8 cellular contexts compared by ENCODE assay signal in genomic region chr1:111619635-111620411, GRCh38. TPM values are rescaled to one million over a fixed set of nuclear protein-coding genes. Genes with fewer than 3 reads are reported as not detected.
DNase-seq lines count a peak whose midpoint lies in the region; ATAC-seq and TF ChIP-seq lines count a peak whose summit lies in the region.

RAP1A (plus strand) TSS chr1:111619789; CDS start chr1:111691361, 71,572 bp downstream.

- H3K27me3 Mint-ChIP-seq in activated CD4-positive, alpha-beta T cell treated with anti-CD3 and anti-CD28 coated beads, Interleukin-2, amount 10 ng/mL, durations not matched to agents 7 days and 5 days = no peaks in the 10 kb centered on the region

- H3K4me1 ChIP-seq in colonic mucosa = no peaks in the 10 kb centered on the region

- intact Hi-C loops in colonic mucosa (cut with DNase I) = no loop called here

- peak; percentile 67 for TF ChIP-seq POLR2A in GM19193 (IDR thresholded peaks at IDR 0.05; ENCODE audit: extremely low read depth, insufficient read depth, insufficient read length)

- H3K27ac ChIP-seq in colonic mucosa (peak within 1 kb of the TSS; percentile 91), layer of hippocampus (ENCODE audit: low read depth, low read length) (peak within 1 kb of the TSS; percentile 87)

- H3K4me1 Mint-ChIP-seq in activated CD4-positive, alpha-beta T cell treated with anti-CD3 and anti-CD28 coated beads, Interleukin-2, amount 10 ng/mL, durations not matched to agents 7 days and 5 days = peaks cover 74% of the 10 kb centered on the region

- POLR2A ChIA-PET in activated CD4-positive, alpha-beta T cell treated with anti-CD3 and anti-CD28 coated beads, Interleukin-2, amount 10 ng/mL, durations not matched to agents 7 days and 5 days (lab: Charles Lee) = no interaction called here

- peak within 1 kb of the TSS; percentile 94 for H3K27ac Mint-ChIP-seq in activated CD4-positive, alpha-beta T cell treated with anti-CD3 and anti-CD28 coated beads, Interleukin-2, amount 10 ng/mL, durations not matched to agents 7 days and 5 days

- H3K9ac ChIP-seq in colonic mucosa (ENCODE audit: low read depth in 2 of 2, low read length in 2 of 2) = peak within 1 kb of the TSS; percentile 85 to 90

- no peak for TF ChIP-seq CTCF in AG09319 (IDR thresholded peaks at IDR 0.05; ENCODE audit: low read depth, low read length)
- no peak for TF ChIP-seq CTCF in colonic mucosa (IDR thresholded peaks at IDR 0.05)

- H3K4me3 ChIP-seq in colonic mucosa = peak within 1 kb of the TSS; percentile 82

- peak; percentile 38 for ATAC-seq in HG03457 (IDR thresholded peaks at IDR 0.05; ENCODE audit: unreplicated experiment)

- H3K9me3 Mint-ChIP-seq in activated CD4-positive, alpha-beta T cell treated with anti-CD3 and anti-CD28 coated beads, Interleukin-2, amount 10 ng/mL, durations not matched to agents 7 days and 5 days = peaks cover 9% of the 10 kb centered on the region

- CTCF ChIA-PET in activated CD4-positive, alpha-beta T cell treated with anti-CD3 and anti-CD28 coated beads, Interleukin-2, amount 10 ng/mL, durations not matched to agents 7 days and 5 days (lab: Charles Lee) = interaction anchor here (0.7 to 3.3 kb wide), 6 partner anchors 13 to 112 kb away, joined by 3 to 16 read pairs (median 4); no protein-coding TSS in a partner anchor

- DNase-seq in AG09319 (ENCODE audit: extremely low read depth, low read depth) (peak; percentile 79), NCI-H526 (lab: John Stamatoyannopoulos, UW) (peak; percentile 66 to 98), colonic mucosa (peak; percentile 98)
- peak; percentile 94 for DNase-seq in activated CD4-positive, alpha-beta T cell treated with anti-CD3 and anti-CD28 coated beads, Interleukin-2, amount 10 ng/mL, durations not matched to agents 7 days and 5 days
- peak; percentile 87 to 97 for DNase-seq in stimulated activated CD4-positive, alpha-beta T cell treated with anti-CD3 and anti-CD28 coated beads, Interleukin-1b, Interleukin-23, amount 100 ng/mL, for 1 hour (ENCODE audit: low read depth in 2 of 2)

- H3K27me3 ChIP-seq in colonic mucosa = no peaks in the 10 kb centered on the region
- no peaks in the 10 kb centered on the region for H3K27me3 ChIP-seq in layer of hippocampus (ENCODE audit: control insufficient read depth, insufficient read depth, low read length)

- H3K36me3 ChIP-seq in colonic mucosa = no peaks in the 10 kb centered on the region

- peaks cover 40% of the 10 kb centered on the region for H3K36me3 Mint-ChIP-seq in activated CD4-positive, alpha-beta T cell treated with anti-CD3 and anti-CD28 coated beads, Interleukin-2, amount 10 ng/mL, durations not matched to agents 7 days and 5 days (ENCODE audit: low read depth)

- peak within 1 kb of the TSS; percentile 93 for H3K4me3 Mint-ChIP-seq in activated CD4-positive, alpha-beta T cell treated with anti-CD3 and anti-CD28 coated beads, Interleukin-2, amount 10 ng/mL, durations not matched to agents 7 days and 5 days

- H3K9me3 ChIP-seq in colonic mucosa = no peaks in the 10 kb centered on the region

RNA-seq across cellular contexts. Expression of gene RAP1A, which starts in this region (rescaled TPM):
- 100 to 1,000 TPM; 128 to 130 TPM for total RNA-seq in activated CD4-positive, alpha-beta T cell treated with anti-CD3 and anti-CD28 coated beads, Interleukin-2, amount 10 ng/mL, durations not matched to agents 7 days and 5 days
- total RNA-seq in colonic mucosa = 100 to 1,000 TPM in 1 of 2 donors, 10 to 100 TPM in 1; 83.9 to 146 TPM

Comparison
In these comparisons a context has a peak if more than half of its experiments do, and no peak if none do; other contexts are left out.
1. Peak in every context shown above with its lines: DNase-seq, ATAC-seq, H3K4me3 ChIP-seq and H3K27ac ChIP-seq.